31 cellular contexts compared by ENCODE assay signal in genomic region chr22:42131562-42131961, GRCh38. TPM values are rescaled to one million over a fixed set of nuclear protein-coding genes. Genes with fewer than 3 reads are reported as not detected.
"Had no signal": no experiment of that assay in that cellular context is flagged by ENCODE, and none has a peak within 500 bp of the region (broad histone marks: within the 10 kb centered on the region; RNA-seq: fewer than 3 reads in every experiment).

No MANE protein-coding gene starts in this region.

- DNase-seq: activated CD4-positive, alpha-beta memory T cell treated with anti-CD3 and anti-CD28 coated beads for 36 hours; activated CD4-positive, alpha-beta T cell treated with anti-CD3 and anti-CD28 coated beads for 48 hours; activated CD8-positive, alpha-beta memory T cell treated with anti-CD3 and anti-CD28 coated beads, Interleukin-2, amount 50 U/mL, for 4 hours; activated gamma-delta T cell treated with Interleukin-2 at 50 U/mL for 16 hours; activated naive CD8-positive, alpha-beta T cell treated with anti-CD3 and anti-CD28 coated beads for 36 hours; activated T-cell treated with anti-CD3 and anti-CD28 coated beads, Interleukin-2, amount 50 U/mL, for 1 hour; central memory CD4-positive, alpha-beta T cell; effector CD4-positive, alpha-beta T cell; esophagus squamous epithelium; foreskin melanocyte; heart right ventricle; left ventricle myocardium superior; mammary epithelial cell; retina; stimulated activated CD4-positive, alpha-beta T cell treated with anti-CD3 and anti-CD28 coated beads, Interleukin-1b, Interleukin-23, amount 100 ng/mL, for 48 hours; stimulated activated CD4-positive, alpha-beta T cell treated with anti-CD3 and anti-CD28 coated beads, Interleukin-4, amount 100 ng/mL, for 4 hours; stimulated activated CD8-positive, alpha-beta memory T cell treated with anti-CD3 and anti-CD28 coated beads, Interleukin-4, amount 100 ng/mL, for 48 hours; stimulated activated naive B cell treated with anti-CD40 and anti-IgM and Interleukin-4, amounts not matched to agents 10 μg/mL and 1 μg/mL and 100 μg/mL, for 72 hours; stomach; T-helper 9 cell; thyroid gland; upper lobe of left lung had no signal

- H3K27me3 ChIP-seq: ascending aorta, esophagus squamous epithelium, stomach, thyroid gland, upper lobe of left lung, vagina had no signal

- ATAC-seq: activated CD4-positive, CD25-positive, alpha-beta regulatory T cell treated with anti-CD3 and anti-CD28 coated beads, Interleukin-2, amount 50 U/mL, for 24 hours; heart right ventricle; left ventricle myocardium superior had no signal

- H3K27ac ChIP-seq: ascending aorta, epithelial cell of prostate, esophagus squamous epithelium, heart right ventricle, prostate gland, stomach, thyroid gland, upper lobe of left lung, vagina, VCaP had no signal

- H3K9me3 ChIP-seq: ascending aorta, esophagus squamous epithelium, heart right ventricle, prostate gland, stomach, thyroid gland, upper lobe of left lung, vagina had no signal

- FAIRE-seq: islet of Langerhans, TTC549 had no signal

- H3K4me3 ChIP-seq: ascending aorta, esophagus squamous epithelium, heart right ventricle, prostate gland, smooth muscle cell, stomach, thyroid gland, upper lobe of left lung, vagina had no signal

- H3K36me3 ChIP-seq: ascending aorta, esophagus squamous epithelium, heart right ventricle, prostate gland, thyroid gland, upper lobe of left lung, vagina had no signal

- H3K4me1 ChIP-seq: ascending aorta, heart right ventricle, prostate gland, thyroid gland, vagina had no signal

RNA-seq across cellular contexts. Expression of gene CYP2D6, which starts 1.0 kb away (rescaled TPM):
- total RNA-seq: left ventricle myocardium superior had no signal
